In genomic region chr9:86859056-86859455, GRCh38 we compare ENCODE assay signal across 18 cellular contexts.
A peak's percentile ranks its signal among the peaks of the same experiment; 100 is the strongest.
DNase-seq lines count a peak whose midpoint lies in the region; ATAC-seq, FAIRE-seq and TF ChIP-seq lines count a peak whose summit lies in the region.
"Had no signal": no experiment of that assay in that cellular context is flagged by ENCODE, and none has a peak within 500 bp of the region (broad histone marks: within the 10 kb centered on the region; RNA-seq: fewer than 3 reads in every experiment).

No MANE protein-coding gene starts in this region.

- intact Hi-C loops in MCF 10A (cut with micrococcal nuclease): no loop called here

- no peaks in the 10 kb centered on the region for H3K4me1 Mint-ChIP-seq in MCF 10A (ENCODE audit: insufficient read depth, unreplicated experiment)
- H3K4me1 Mint-ChIP-seq: CD4-positive, alpha-beta memory T cell had no signal

- CTCF ChIA-PET in MCF 10A (lab: Yijun Ruan, JAX): interaction anchor here (0.7 to 1.2 kb wide), 4 partner anchors 27 to 373 kb away, joined by 3 to 5 read pairs (median 4); no protein-coding TSS in a partner anchor

- H3K36me3 ChIP-seq in keratinocyte (ENCODE audit: control insufficient read depth in 2 of 2, extremely low read depth in 1 of 2, insufficient read depth in 2 of 2, low read length in 2 of 2) (no peaks in the 10 kb centered on the region), MG63 (no peaks in the 10 kb centered on the region)
- H3K36me3 ChIP-seq: HAP-1 had no signal

- no peak overlapping the region for H3K27ac Mint-ChIP-seq in MCF 10A (ENCODE audit: low read depth, unreplicated experiment)
- H3K27ac Mint-ChIP-seq: CD4-positive, alpha-beta memory T cell; HFFc6 had no signal

- TF ChIP-seq CTCF in MCF 10A (IDR thresholded peaks at IDR 0.05; ENCODE audit: unreplicated experiment) (no peak), epithelial cell of esophagus (IDR thresholded peaks at IDR 0.05; ENCODE audit: insufficient read depth, low read depth, low read length, missing control alignments) (no peak), keratinocyte (optimal IDR thresholded peaks at IDR 0.05 in 1 of 3, IDR thresholded peaks at IDR 0.05 in 1 of 3, conservative IDR thresholded peaks at IDR 0.05 in 1 of 3; ENCODE audit: extremely low read depth in 1 of 3, insufficient read depth in 2 of 3, low read length in 3 of 3) (no peak), omental fat pad (IDR thresholded peaks at IDR 0.05) (no peak)

- H3K4me3 ChIP-seq in epithelial cell of esophagus (ENCODE audit: low read length) (no peak overlapping the region), keratinocyte (ENCODE audit: control insufficient read depth in 2 of 3, extremely low read depth in 1 of 3, insufficient read depth in 2 of 3, low read depth in 1 of 3, low read length in 3 of 3) (no peak overlapping the region), MG63 (no peak overlapping the region)
- H3K4me3 ChIP-seq: HAP-1 had no signal

- H3K27ac ChIP-seq in keratinocyte (ENCODE audit: control insufficient read depth, insufficient read depth, low read length): no peak overlapping the region

- H3K27me3 ChIP-seq in keratinocyte (ENCODE audit: control insufficient read depth, extremely low read depth, insufficient read depth, low read length) (no peaks in the 10 kb centered on the region), MG63 (no peaks in the 10 kb centered on the region)

- H3K9me3 ChIP-seq in keratinocyte (ENCODE audit: control insufficient read depth, low read depth, low read length) (no peaks in the 10 kb centered on the region), MG63 (no peaks in the 10 kb centered on the region)
- H3K9me3 ChIP-seq: HAP-1 had no signal

- H3K9me1 ChIP-seq in keratinocyte (ENCODE audit: control insufficient read depth, extremely low read depth, insufficient read depth, low read length): no peaks in the 10 kb centered on the region

- DNase-seq in MCF 10A (ENCODE audit: unreplicated experiment) (peak; percentile 50), epithelial cell of esophagus (ENCODE audit: low read depth) (peak; percentile 70), keratinocyte (ENCODE audit: low read depth, low spot score) (no peak), omental fat pad (ENCODE audit: low spot score) (no peak), NCI-H146 treated with DMSO at 0.1 percent for 48 hours (lab: John Stamatoyannopoulos, UW; ENCODE audit: unreplicated experiment) (no peak), dermis blood vessel endothelial cell (no peak), MG63 (no peak)
- DNase-seq: C1 segment of cervical spinal cord; CD4-positive, alpha-beta memory T cell; COR-L47; DMS153; DND-41; GOT3; HFFc6 had no signal

- dilution Hi-C loops in keratinocyte (cut with MboI; ENCODE audit: extremely low pct_ligation_motif_present, low sequenced_read_pairs): no loop called here

- no TSS peak for BruUV-seq in MCF 10A (replicated peaks; lab: Mats Ljungman, UMichigan)

- H3K36me3 Mint-ChIP-seq in MCF 10A (ENCODE audit: insufficient read depth, unreplicated experiment): no peaks in the 10 kb centered on the region
- H3K36me3 Mint-ChIP-seq: CD4-positive, alpha-beta memory T cell had no signal

- no peaks in the 10 kb centered on the region for H3K9me3 Mint-ChIP-seq in MCF 10A (ENCODE audit: unreplicated experiment)
- H3K9me3 Mint-ChIP-seq: HFFc6 had no signal

- no peak overlapping the region for H3K4me3 Mint-ChIP-seq in MCF 10A (ENCODE audit: unreplicated experiment)
- H3K4me3 Mint-ChIP-seq: CD4-positive, alpha-beta memory T cell; HFFc6 had no signal

- no peak overlapping the region for H3K9ac ChIP-seq in keratinocyte (ENCODE audit: control insufficient read depth, extremely low read depth, insufficient read depth, low read length)

- H3K4me1 ChIP-seq in keratinocyte (ENCODE audit: control insufficient read depth, extremely low read depth, insufficient read depth, low read length): peaks cover 11% of the 10 kb centered on the region
- H3K4me1 ChIP-seq: HAP-1 had no signal

- peak overlapping the region; percentile 8 for H3K4me2 ChIP-seq in keratinocyte (ENCODE audit: control insufficient read depth, extremely low read depth, insufficient read depth, low read depth, low read length)

- peak; percentile 26 for FAIRE-seq in keratinocyte (lab: Jason Lieb, UNC)
- FAIRE-seq: G401.6, GM12892, H54 had no signal

- no peaks in the 10 kb centered on the region for H4K20me1 ChIP-seq in keratinocyte (ENCODE audit: control insufficient read depth, extremely low read depth, insufficient read depth, low read length)

- no peaks in the 10 kb centered on the region for H3K79me2 ChIP-seq in keratinocyte (ENCODE audit: control insufficient read depth, insufficient read depth, low read length)

- no peak overlapping the region for H2AFZ ChIP-seq in keratinocyte (ENCODE audit: control insufficient read depth, low read length)

- H3K27me3 Mint-ChIP-seq in MCF 10A (ENCODE audit: insufficient read depth, unreplicated experiment): no peaks in the 10 kb centered on the region

- POLR2A ChIA-PET in MCF 10A (lab: Yijun Ruan, JAX): interaction anchor here (0.6 to 1.5 kb wide), 2 partner anchors 9 to 286 kb away, joined by 4 to 7 read pairs; no protein-coding TSS in a partner anchor

- ATAC-seq in omental fat pad (ENCODE audit: low FRiP score): no peak

Comparison
In these comparisons a context has a peak if more than half of its experiments do, and no peak if none do; other contexts are left out.
1. DNase-seq: peak in MCF 10A (single experiment) and epithelial cell of esophagus (single experiment); none in keratinocyte (single experiment), omental fat pad (single experiment), NCI-H146 treated with DMSO at 0.1 percent for 48 hours (single experiment), dermis blood vessel endothelial cell (single experiment) and MG63 (single experiment).